ENCODE assay signal across 13 cellular contexts in the genomic region with DNA sequence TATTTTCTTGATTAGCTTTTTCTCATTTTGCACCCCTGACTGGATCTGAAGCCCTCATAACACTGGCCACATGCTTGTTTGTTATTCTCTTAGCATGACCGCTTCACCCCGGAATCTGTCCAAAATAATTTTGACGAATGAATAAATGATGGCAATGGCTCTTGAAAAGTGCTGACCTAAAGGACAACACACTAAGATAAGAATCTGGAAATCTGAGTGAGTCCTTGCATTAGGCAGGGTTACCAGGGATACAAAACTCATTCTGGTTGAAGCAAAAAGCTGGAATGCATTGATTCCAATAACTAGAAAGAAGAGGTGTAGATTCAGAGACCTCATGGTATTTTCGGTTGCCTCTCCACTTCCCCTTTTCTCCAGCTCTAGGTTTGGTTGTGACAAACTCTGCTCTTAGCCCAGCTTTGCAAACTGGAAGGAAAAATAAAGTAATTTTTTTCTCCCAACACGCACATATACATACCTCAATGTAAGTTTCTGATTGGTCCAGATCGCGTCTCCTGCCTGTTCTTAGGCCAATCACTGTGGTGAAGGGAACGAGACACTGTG.
DNase-seq lines count a peak whose midpoint lies in the region; ATAC-seq lines count a peak whose summit lies in the region.
"Had no signal": no experiment of that assay in that cellular context is flagged by ENCODE, and none has a peak within 500 bp of the region (broad histone marks: within the 10 kb centered on the region; RNA-seq: fewer than 3 reads in every experiment).

No MANE protein-coding gene starts in this region.

- peak; percentile 97 for DNase-seq in MV-4-11 (lab: John Stamatoyannopoulos, UW)
- DNase-seq in SJCRH30: no peak
- DNase-seq in retina: no peak
- DNase-seq in nucleus accumbens (lab: John Stamatoyannopoulos, UW): no peak
- DNase-seq in H4 (ENCODE audit: low spot score): no peak
- DNase-seq: activated CD4-positive, CD25-positive, alpha-beta regulatory T cell treated with anti-CD3 and anti-CD28 coated beads, Interleukin-2, amount 50 U/mL, for 72 hours; activated naive CD4-positive, alpha-beta T cell; CD8-positive, alpha-beta T cell; spleen had no signal

- ATAC-seq in GM18868 (IDR thresholded peaks at IDR 0.05; ENCODE audit: unreplicated experiment) (peak; percentile 78), HG02588 (IDR thresholded peaks at IDR 0.05; ENCODE audit: unreplicated experiment) (peak; percentile 68)
- ATAC-seq: CD8-positive, alpha-beta T cell had no signal

- H3K27ac ChIP-seq in mesodermal cell (ENCODE audit: low read depth, low read length, severe bottlenecking) (peak overlapping the region; percentile 39), SJCRH30 (no peak overlapping the region)
- H3K27ac ChIP-seq: hepatocyte, spleen had no signal

- H3K4me3 ChIP-seq in mesodermal cell (ENCODE audit: extremely low read depth, insufficient read depth, low read length, poor library complexity, severe bottlenecking) (no peak overlapping the region), SJCRH30 (no peak overlapping the region)
- H3K4me3 ChIP-seq: hepatocyte, spleen had no signal

- H3K27me3 ChIP-seq in SJCRH30: no peaks in the 10 kb centered on the region
- H3K27me3 ChIP-seq: hepatocyte, spleen had no signal

- 91 to 96% methylated on average over 6 to 7 of the region's 8 CpGs for WGBS in mesodermal cell (ENCODE audit: insufficient coverage in 2 of 2), 2 experiments

- H3K36me3 ChIP-seq in mesodermal cell (ENCODE audit: control insufficient read depth, insufficient read depth, low read length): no peaks in the 10 kb centered on the region
- no peaks in the 10 kb centered on the region for H3K36me3 ChIP-seq in SJCRH30
- H3K36me3 ChIP-seq: spleen had no signal

- H3K9me3 ChIP-seq in mesodermal cell (ENCODE audit: control insufficient read depth, low read length) (no peaks in the 10 kb centered on the region), SJCRH30 (replicated peaks) (no peaks in the 10 kb centered on the region)
- H3K9me3 ChIP-seq: spleen had no signal

- H3K4me1 ChIP-seq in mesodermal cell (ENCODE audit: control insufficient read depth, insufficient read depth, low read length, poor library complexity, severe bottlenecking): peaks cover 45% of the 10 kb centered on the region
- peaks cover 5% of the 10 kb centered on the region for H3K4me1 ChIP-seq in SJCRH30
